In the genomic region with DNA sequence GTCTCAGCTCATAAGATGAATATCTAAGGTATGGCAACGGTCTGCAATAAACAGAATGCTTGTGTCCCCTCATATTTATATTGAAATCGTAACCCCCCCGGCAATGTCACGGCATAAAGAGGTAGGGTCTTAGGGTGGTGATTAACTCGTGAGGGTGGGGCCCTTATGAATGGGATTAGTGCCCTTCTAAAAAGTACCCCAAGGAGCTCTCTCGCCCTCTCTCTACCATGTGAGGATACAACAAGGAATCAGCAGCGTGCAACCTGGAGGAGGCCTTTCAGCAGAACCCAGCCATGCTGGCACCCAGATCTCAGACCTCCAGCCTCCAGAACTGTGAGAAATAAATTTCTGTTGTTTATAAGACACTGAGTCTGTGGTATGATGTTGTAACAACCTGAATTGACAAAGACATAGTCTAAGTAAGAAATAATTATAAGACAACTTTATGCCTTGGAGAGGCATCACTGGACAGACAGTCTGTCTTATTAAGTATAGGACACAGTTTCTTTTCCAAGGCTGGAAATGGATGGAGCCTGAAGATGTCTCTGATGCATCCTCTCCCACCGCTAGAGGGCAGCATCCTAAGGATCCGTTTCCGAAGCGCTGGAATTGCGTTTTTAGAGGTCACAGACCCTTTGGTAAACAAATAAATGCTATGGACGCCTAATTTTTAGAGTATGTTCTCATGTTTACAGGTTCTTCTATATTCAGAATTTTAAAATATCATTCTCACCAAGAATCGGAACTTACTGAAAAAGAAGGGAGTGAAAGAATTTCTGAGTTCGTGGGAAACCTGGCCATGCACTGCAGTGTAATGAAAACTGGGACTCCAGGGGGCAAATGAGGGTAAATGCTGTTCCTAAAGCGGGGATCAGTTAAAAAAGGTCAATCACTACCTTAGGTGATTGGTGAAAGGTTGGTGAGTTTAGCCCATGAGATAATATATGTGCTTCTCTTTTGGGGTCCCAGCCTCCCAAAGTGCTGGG, we compare ENCODE assay signal across 8 cellular contexts. TPM values are rescaled to one million over a fixed set of nuclear protein-coding genes. Genes with fewer than 3 reads are reported as not detected.
DNase-seq lines count a peak whose midpoint lies in the region; ATAC-seq and TF ChIP-seq lines count a peak whose summit lies in the region.

No MANE protein-coding gene starts in this region.

- no peaks in the 10 kb centered on the region for H3K79me2 ChIP-seq in HCT116 (ENCODE audit: insufficient read depth, low read length)

- no peaks in the 10 kb centered on the region for H4K20me1 ChIP-seq in HCT116 (ENCODE audit: insufficient read depth)

- H3K27ac ChIP-seq in HCT116 (ENCODE audit: low read depth, low read length) (no peak overlapping the region), tibial nerve (no peak overlapping the region)

- TF ChIP-seq POLR2A in HCT116 (IDR thresholded peaks at IDR 0.05; ENCODE audit: borderline replicate concordance, extremely low read depth, insufficient read depth, insufficient read length) (no peak), tibial nerve (IDR thresholded peaks at IDR 0.05) (no peak)

- no peaks in the 10 kb centered on the region for H3K9me2 ChIP-seq in HCT116 (ENCODE audit: insufficient read depth)

- CTCF ChIA-PET in HCT116 (lab: Charles Lee): interaction anchor here (0.8 to 1.6 kb wide), 3 partner anchors 10 to 205 kb away, joined by 3 to 5 read pairs (median 4); a partner anchor contains a TSS

- peak overlapping the region; percentile 94 for H2AFZ ChIP-seq in HCT116 (ENCODE audit: low read depth, low read length, poor library complexity, severe bottlenecking)

- no peak overlapping the region for H3K4me3 ChIP-seq in HCT116 (replicated peaks in 1 of 2; ENCODE audit: low read depth in 1 of 2, low read length in 2 of 2)
- no peak overlapping the region for H3K4me3 ChIP-seq in choroid plexus epithelial cell (ENCODE audit: low read depth, low read length)
- H3K4me3 ChIP-seq in tibial nerve: no peak overlapping the region

- H3K9ac ChIP-seq in HCT116 (ENCODE audit: low read length): no peak overlapping the region

- ATAC-seq in HCT116: peak; percentile 62

- no peak for TF ChIP-seq EP300 in tibial nerve (IDR thresholded peaks at IDR 0.05)

- RAD21 ChIA-PET in HCT116 (lab: Charles Lee; ENCODE audit: low non-redundant PET in 1 of 2, low total read pairs in 2 of 2, uncharacterized antibody in 2 of 2, unreplicated experiment in 2 of 2): no interaction called here

- no TSS peak for BruUV-seq in HCT116 (replicated peaks; lab: Mats Ljungman, UMichigan)

- 45 to 48% methylated on average over 16 of the region's 16 CpGs for WGBS in tibial nerve, 2 donors

- DNase-seq in COLO829 (ENCODE audit: low spot score) (peak; percentile 22), HCT116 (ENCODE audit: low read depth, low spot score) (peak; percentile 36), SK-N-DZ (ENCODE audit: low spot score) (peak; percentile 41), choroid plexus epithelial cell (ENCODE audit: low read depth) (peak; percentile 54), medulla oblongata (ENCODE audit: extremely low spot score) (peak; percentile 12), tibial nerve (ENCODE audit: low spot score in 2 of 2) (peak in 1 of 2 donors; percentile 21), KG1 (lab: John Stamatoyannopoulos, UW) (no peak), NCI-H187 treated with DMSO at 0.1 percent for 48 hours (lab: John Stamatoyannopoulos, UW) (no peak)

- POLR2A ChIA-PET in HCT116 (lab: Charles Lee): no interaction called here

- H3K9me3 ChIP-seq in HCT116 (ENCODE audit: control insufficient read depth in 1 of 2, insufficient read depth in 1 of 2, low read depth in 1 of 2, low read length in 2 of 2) (no peaks in the 10 kb centered on the region), tibial nerve (peaks cover 0 to 10% (median 0%) of the 10 kb centered on the region in 4 donors)

- no peaks in the 10 kb centered on the region for H3K4me1 ChIP-seq in HCT116 (ENCODE audit: control insufficient read depth in 1 of 2, insufficient read depth in 2 of 2, low read length in 2 of 2)
- H3K4me1 ChIP-seq in tibial nerve: no peaks in the 10 kb centered on the region

- TF ChIP-seq RAD21 in HCT116 (IDR thresholded peaks at IDR 0.05; ENCODE audit: low read depth): peak; percentile 27; the same call in 1 of the 2 replicates

- H3K36me3 ChIP-seq in HCT116 (ENCODE audit: control insufficient read depth in 1 of 2, insufficient read depth in 2 of 2, low read length in 2 of 2): no peaks in the 10 kb centered on the region
- no peaks in the 10 kb centered on the region for H3K36me3 ChIP-seq in tibial nerve

- intact Hi-C loops in HCT116 (cut with micrococcal nuclease): no loop called here

- TF ChIP-seq CTCF in HCT116 (IDR thresholded peaks at IDR 0.05 in 2 of 3, conservative IDR thresholded peaks at IDR 0.05 in 1 of 3; ENCODE audit: borderline replicate concordance in 1 of 3, insufficient read depth in 1 of 3, low read depth in 2 of 3, low read length in 2 of 3): peak; percentile 43 to 95 (median 87); a peak in 5 of 6 replicates
- peak; percentile 87 for TF ChIP-seq CTCF in choroid plexus epithelial cell (conservative IDR thresholded peaks at IDR 0.05; ENCODE audit: low read depth, low read length)
- TF ChIP-seq CTCF in tibial nerve (IDR thresholded peaks at IDR 0.05): peak; percentile 14 to 56 (median 39)

- H3K27me3 ChIP-seq in HCT116 (ENCODE audit: insufficient read depth, low read length) (no peaks in the 10 kb centered on the region; the same call in 1 of the 2 replicates), tibial nerve (no peaks in the 10 kb centered on the region)

- no peak overlapping the region for H3K4me2 ChIP-seq in HCT116 (ENCODE audit: low read length)

TF ChIP-seq in HCT116, 20 proteins besides CTCF, POLR2A, EP300 and RAD21:
- TF ChIP-seq EZH2 (IDR thresholded peaks at IDR 0.05) (no peak), CBX3 (IDR thresholded peaks at IDR 0.05; ENCODE audit: low read depth) (0 out of 2 replicates have a peak, but pooled peaks have one; percentile 18)

RNA-seq across cellular contexts. Expression of a gene that starts 13.3 kb away (rescaled TPM):
- total RNA-seq in HCT116 (2021; ENCODE audit: unreplicated experiment) (not detected), tibial nerve (not detected)
- polyA plus RNA-seq in HCT116 (2012): not detected in 2 replicates
- polyA plus RNA-seq in SK-N-DZ (2014; cell fraction: cytosol; rRNA removed): not detected in 2 replicates
- polyA plus RNA-seq in SK-N-DZ (2014; cell fraction: nucleus; rRNA removed): not detected in 2 replicates

RNA-seq across cellular contexts. Expression of a gene that starts 27.6 kb away (rescaled TPM):
- total RNA-seq in HCT116 (2021; ENCODE audit: unreplicated experiment) (not detected), tibial nerve (not detected)
- 0.10 TPM in 1 of 2 replicates, not detected in the other for polyA plus RNA-seq in HCT116 (2012)
- polyA plus RNA-seq in SK-N-DZ (2014; cell fraction: cytosol; rRNA removed): not detected in 2 replicates
- polyA plus RNA-seq in SK-N-DZ (2014; cell fraction: nucleus; rRNA removed): not detected in 2 replicates

Comparison
In these comparisons a context has a peak if more than half of its experiments do, and no peak if none do; other contexts are left out.
1. DNase-seq: peak in COLO829 (single experiment), HCT116 (single experiment), SK-N-DZ (single experiment), choroid plexus epithelial cell (single experiment) and medulla oblongata (single experiment); none in KG1 (single experiment) and NCI-H187 treated with DMSO at 0.1 percent for 48 hours (single experiment).
2. Peak in every context shown above with its lines, with median percentiles within 50 percentile points of each other: CTCF ChIP-seq.